ENCODE assay signal across 21 cellular contexts in genomic region chr12:64731683-64732082, GRCh38.
"Had no signal": no experiment of that assay in that cellular context is flagged by ENCODE, and none has a peak within 500 bp of the region (broad histone marks: within the 10 kb centered on the region; RNA-seq: fewer than 3 reads in every experiment).

No MANE protein-coding gene starts in this region.

- H3K27ac Mint-ChIP-seq: neural progenitor cell had no signal

- ATAC-seq: foreskin keratinocyte; left lobe of liver; mucosa of descending colon; naive thymus-derived CD8-positive, alpha-beta T cell; sciatic nerve had no signal

- H3K27me3 Mint-ChIP-seq: naive thymus-derived CD8-positive, alpha-beta T cell; progenitor cell of endocrine pancreas had no signal

- H3K4me1 Mint-ChIP-seq: neural progenitor cell had no signal

- DNase-seq: foreskin keratinocyte; head of caudate nucleus; hypothalamus; islet precursor cell; mammary epithelial cell; mucosa of descending colon; naive thymus-derived CD8-positive, alpha-beta T cell; nucleus accumbens; ovary; retina; stimulated activated CD4-positive, alpha-beta T cell treated with anti-CD3 and anti-CD28 coated beads, Interleukin-2, amount 100 ng/mL, for 24 hours; stimulated activated CD4-positive, alpha-beta T cell treated with anti-CD3 and anti-CD28 coated beads, Interleukin-4, amount 100 ng/mL, for 4 hours; stimulated activated naive CD4-positive, alpha-beta T cell; stomach; substantia nigra; transverse colon had no signal

- H3K4me1 ChIP-seq: neural progenitor cell had no signal

- H3K9ac ChIP-seq: neural progenitor cell had no signal

- H3K4me2 ChIP-seq: neural progenitor cell had no signal

- H3K9me3 Mint-ChIP-seq: naive thymus-derived CD8-positive, alpha-beta T cell; neural progenitor cell had no signal

- H3K4me3 Mint-ChIP-seq: naive thymus-derived CD8-positive, alpha-beta T cell; neural progenitor cell had no signal

- H3K27me3 ChIP-seq: foreskin keratinocyte, neural progenitor cell, ovary, stomach, transverse colon had no signal

- H2AFZ ChIP-seq: neural progenitor cell had no signal

- H3K36me3 ChIP-seq: neural progenitor cell, ovary had no signal

- H3K27ac ChIP-seq: foreskin keratinocyte, neural progenitor cell, ovary, stomach, thoracic aorta, transverse colon had no signal

- H3K9me3 ChIP-seq: mucosa of descending colon, ovary, stomach, thoracic aorta, transverse colon had no signal

- H3K4me3 ChIP-seq: mucosa of descending colon, neural progenitor cell, ovary, stomach, thoracic aorta, transverse colon had no signal
